Comparison of ENCODE assay signal across 8 cellular contexts in the genomic region with DNA sequence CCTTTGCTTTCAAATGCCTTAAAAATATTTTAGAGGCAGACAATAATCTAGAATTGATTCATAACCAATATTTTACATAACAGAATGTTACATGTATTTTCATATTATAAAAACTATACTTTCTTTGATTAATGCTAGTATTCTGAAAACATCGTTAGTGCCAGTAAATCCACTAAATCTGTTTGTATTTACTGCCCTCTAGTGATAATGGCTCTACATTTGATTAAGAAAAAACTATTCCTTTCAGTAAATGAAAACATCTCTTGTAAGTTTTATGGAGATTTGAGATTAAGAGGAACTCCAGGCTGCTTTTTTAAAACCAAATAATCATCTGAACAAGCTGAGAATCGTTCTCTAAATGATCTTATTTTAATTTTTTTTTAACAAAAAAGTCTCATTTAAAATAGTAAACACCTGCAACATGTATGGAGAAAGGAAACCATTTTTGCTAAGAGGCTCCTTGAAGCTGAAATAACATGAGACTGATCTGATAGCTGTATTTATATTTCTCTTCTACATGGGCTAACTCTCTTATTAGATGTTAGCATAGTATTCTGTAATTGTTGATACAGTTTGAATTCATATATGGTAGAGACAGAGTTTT.
A peak's percentile ranks its signal among the peaks of the same experiment; 100 is the strongest.
DNase-seq lines count a peak whose midpoint lies in the region; ATAC-seq and TF ChIP-seq lines count a peak whose summit lies in the region.

No MANE protein-coding gene starts in this region.

- TF ChIP-seq POLR2A in breast epithelium (IDR thresholded peaks at IDR 0.05): no peak

- H3K27me3 Mint-ChIP-seq in activated naive CD4-positive, alpha-beta T cell treated with anti-CD3 and anti-CD28 coated beads, Interleukin-2, amount 10 ng/mL, durations not matched to agents 7 days and 5 days: no peaks in the 10 kb centered on the region

- no peak overlapping the region for H3K27ac Mint-ChIP-seq in activated naive CD4-positive, alpha-beta T cell treated with anti-CD3 and anti-CD28 coated beads, Interleukin-2, amount 10 ng/mL, durations not matched to agents 7 days and 5 days

- no peaks in the 10 kb centered on the region for H3K4me1 ChIP-seq in breast epithelium

- intact Hi-C loops in breast epithelium (cut with DNase I; ENCODE audit: low total_unique reads): no loop called here

- no peak overlapping the region for H3K4me3 ChIP-seq in breast epithelium

- peaks cover 18% of the 10 kb centered on the region for H3K9me3 Mint-ChIP-seq in activated naive CD4-positive, alpha-beta T cell treated with anti-CD3 and anti-CD28 coated beads, Interleukin-2, amount 10 ng/mL, durations not matched to agents 7 days and 5 days

- TF ChIP-seq CTCF in breast epithelium (IDR thresholded peaks at IDR 0.05): peak in 2 of 3 donors; percentile 36 to 42

- peak; percentile 43 for DNase-seq in EH (ENCODE audit: low read depth)
- DNase-seq in M059J (ENCODE audit: low read depth): peak; percentile 31
- DNase-seq in breast epithelium (ENCODE audit: low spot score in 2 of 2): no peak
- DNase-seq in myocyte (ENCODE audit: low read depth): peak; percentile 57
- DNase-seq in activated effector memory CD4-positive, alpha-beta T cell treated with Interleukin-2 at 50 U/mL for 16 hours: no peak
- DNase-seq in GF-D8 (lab: John Stamatoyannopoulos, UW): no peak
- no peak for DNase-seq in activated naive CD4-positive, alpha-beta T cell treated with anti-CD3 and anti-CD28 coated beads, Interleukin-2, amount 10 ng/mL, durations not matched to agents 7 days and 5 days

- no peaks in the 10 kb centered on the region for H3K36me3 ChIP-seq in breast epithelium

- CTCF ChIA-PET in activated naive CD4-positive, alpha-beta T cell treated with anti-CD3 and anti-CD28 coated beads, Interleukin-2, amount 10 ng/mL, durations not matched to agents 7 days and 5 days (lab: Charles Lee): interaction anchor here (0.7 to 1.0 kb wide), 4 partner anchors 28 to 173 kb away, joined by 3 to 4 read pairs (median 4); no protein-coding TSS in a partner anchor

- no peak for ATAC-seq in GM18909 (IDR thresholded peaks at IDR 0.05; ENCODE audit: poor library complexity, unreplicated experiment)

- no peaks in the 10 kb centered on the region for H3K27me3 ChIP-seq in breast epithelium

- peaks cover 55% of the 10 kb centered on the region for H3K36me3 Mint-ChIP-seq in activated naive CD4-positive, alpha-beta T cell treated with anti-CD3 and anti-CD28 coated beads, Interleukin-2, amount 10 ng/mL, durations not matched to agents 7 days and 5 days

- no peak overlapping the region for H3K27ac ChIP-seq in breast epithelium

- H3K4me3 Mint-ChIP-seq in activated naive CD4-positive, alpha-beta T cell treated with anti-CD3 and anti-CD28 coated beads, Interleukin-2, amount 10 ng/mL, durations not matched to agents 7 days and 5 days: no peak overlapping the region

- peaks cover 0 to 5% of the 10 kb centered on the region in 2 donors for H3K9me3 ChIP-seq in breast epithelium

- peaks cover 61% of the 10 kb centered on the region for H3K4me1 Mint-ChIP-seq in activated naive CD4-positive, alpha-beta T cell treated with anti-CD3 and anti-CD28 coated beads, Interleukin-2, amount 10 ng/mL, durations not matched to agents 7 days and 5 days

Comparison
In these comparisons a context has a peak if more than half of its experiments do, and no peak if none do; other contexts are left out.
1. DNase-seq: peak in EH (single experiment), M059J (single experiment) and myocyte (single experiment); none in breast epithelium (0 of 2), activated effector memory CD4-positive, alpha-beta T cell treated with Interleukin-2 at 50 U/mL for 16 hours (single experiment), GF-D8 (single experiment) and activated naive CD4-positive, alpha-beta T cell treated with anti-CD3 and anti-CD28 coated beads, Interleukin-2, amount 10 ng/mL, durations not matched to agents 7 days and 5 days (single experiment).